8 cellular contexts compared by ENCODE assay signal in the genomic region with DNA sequence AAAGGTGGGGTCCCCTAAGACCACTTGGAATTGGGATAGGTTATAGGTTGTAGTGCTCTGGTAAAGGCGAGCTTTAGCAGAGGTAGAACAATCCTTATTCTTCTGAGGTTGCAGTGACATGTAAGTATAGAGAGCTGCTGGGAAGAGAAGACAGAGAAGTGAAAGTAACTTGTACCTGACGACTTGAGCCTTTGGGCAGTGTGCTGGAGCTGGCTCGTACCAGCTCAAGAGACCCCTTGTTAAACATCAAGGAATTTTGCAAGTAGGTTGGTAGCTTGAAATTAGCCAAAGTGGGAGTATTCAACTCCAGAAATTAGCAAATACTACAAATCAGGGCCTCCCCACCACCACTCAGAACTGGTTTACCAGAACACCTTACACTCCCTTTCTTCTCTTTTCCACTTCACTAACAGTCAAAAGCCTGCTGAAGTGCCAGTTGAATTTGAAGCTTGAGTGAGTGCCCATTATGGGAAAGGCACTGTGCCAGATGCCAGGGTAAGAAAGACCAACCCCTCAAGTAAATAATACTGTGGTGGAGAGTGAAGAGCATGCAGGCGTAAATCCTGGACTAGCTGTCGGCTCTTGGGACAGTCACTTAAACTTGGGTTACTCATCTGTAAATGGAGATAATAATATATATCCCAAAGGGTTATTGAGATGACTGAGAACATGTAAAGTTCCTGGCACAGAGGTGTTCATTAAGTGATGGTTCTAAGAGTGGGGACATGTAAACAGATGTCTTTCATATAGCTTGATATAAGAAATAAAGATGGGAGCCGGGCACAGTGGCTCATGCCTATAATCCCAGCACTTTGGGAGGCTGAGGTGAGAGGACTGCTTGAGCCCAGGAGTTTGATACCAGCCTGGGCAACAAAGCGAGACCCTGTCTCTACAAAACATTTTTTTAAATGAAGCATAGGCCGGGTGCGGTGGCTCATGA. TPM values are rescaled to one million over a fixed set of nuclear protein-coding genes. Genes with fewer than 3 reads are reported as not detected.
DNase-seq lines count a peak whose midpoint lies in the region; ATAC-seq and TF ChIP-seq lines count a peak whose summit lies in the region.

No MANE protein-coding gene starts in this region.

- intact Hi-C loops in IMR-90 (cut with micrococcal nuclease) = loop anchor here (5.0 kb wide), 1 partner anchor 39 kb away; no protein-coding TSS in a partner anchor

- peaks cover 11 to 22% of the 10 kb centered on the region in 2 experiments for H3K79me1 ChIP-seq in IMR-90 (ENCODE audit: low read depth in 1 of 2, low read length in 2 of 2)

- peak overlapping the region; percentile 81; the same call in 2 of the 3 replicates for H2BK15ac ChIP-seq in IMR-90 (ENCODE audit: low read depth, low read length)

- H3K27me3 ChIP-seq in ACC112 (ENCODE audit: insufficient read depth, low read length) (no peaks in the 10 kb centered on the region), IMR-90 (ENCODE audit: control insufficient read depth, insufficient read depth, low read length) (no peaks in the 10 kb centered on the region), kidney epithelial cell (ENCODE audit: control insufficient read depth, insufficient read depth, low read length) (no peaks in the 10 kb centered on the region)

- no peaks in the 10 kb centered on the region for H3K9me1 ChIP-seq in IMR-90 (ENCODE audit: insufficient read depth, low read length)

- no TSS peak for BruUV-seq in IMR-90 (replicated peaks; lab: Mats Ljungman, UMichigan)

- dilution Hi-C loops in IMR-90 (cut with HindIII; ENCODE audit: low sequenced_read_pairs, unreplicated experiment) = no loop called here

- no peak overlapping the region for H3K56ac ChIP-seq in IMR-90 (ENCODE audit: extremely low read depth, insufficient read depth, low read length)

- POLR2A ChIA-PET in IMR-90 (lab: Charles Lee; ENCODE audit: unreplicated experiment) = interaction anchor here (0.6 kb wide), 1 partner anchor 25 kb away, joined by 3 read pairs; no protein-coding TSS in a partner anchor

- peak overlapping the region; percentile 31 for H2BK5ac ChIP-seq in IMR-90 (ENCODE audit: low read depth, low read length, poor library complexity, severe bottlenecking)

- H4K20me1 ChIP-seq in IMR-90 (ENCODE audit: insufficient read depth, low read length) = no peaks in the 10 kb centered on the region

- peak; percentile 91 for ATAC-seq in GM18868 (IDR thresholded peaks at IDR 0.05; ENCODE audit: unreplicated experiment)
- ATAC-seq in IMR-90 (ENCODE audit: low read depth) = no peak
- ATAC-seq in GM19324 (IDR thresholded peaks at IDR 0.05; ENCODE audit: low FRiP score, unreplicated experiment) = no peak

- peak overlapping the region; percentile 77 for H3K4ac ChIP-seq in IMR-90 (ENCODE audit: low read depth, low read length)

- CTCF ChIA-PET in IMR-90 (lab: Yijun Ruan, JAX) = interaction anchor here (0.7 to 1.6 kb wide), 3 partner anchors 19 to 65 kb away, joined by 3 to 4 read pairs (median 4); partner anchors contain the start of gene TXNRD1

- H3K4me1 ChIP-seq in ACC112 (ENCODE audit: control insufficient read depth, insufficient read depth, low read length, unreplicated experiment) (peaks cover 31% of the 10 kb centered on the region), IMR-90 (ENCODE audit: control insufficient read depth, insufficient read depth, low read length) (peaks cover 6% of the 10 kb centered on the region)

- peak overlapping the region; percentile 79 for H3K18ac ChIP-seq in IMR-90 (ENCODE audit: low read depth, low read length)

- in situ Hi-C loops in IMR-90 (cut with MboI; ENCODE audit: low sequenced_read_pairs) = no loop called here

- peak overlapping the region; percentile 47; the same call in 1 of the 2 replicates for H3K14ac ChIP-seq in IMR-90 (replicated peaks; ENCODE audit: low read depth, low read length)

- peak overlapping the region; percentile 30 for H4K5ac ChIP-seq in IMR-90 (ENCODE audit: low read depth, low read length)

- peak overlapping the region; percentile 82 for H3K4me2 ChIP-seq in IMR-90 (ENCODE audit: low read depth, low read length)

- TF ChIP-seq RAD21 in IMR-90 (IDR thresholded peaks at IDR 0.05; ENCODE audit: low read length) = no peak

- WGBS in IMR-90 (ENCODE audit: extremely low coverage in 2 of 2, insufficient read length in 1 of 2), 2 experiments = 90% methylated on average over 2 of the region's 9 CpGs; no CpG with 5 or more reads in 1 of the 2 experiments

- peak overlapping the region; percentile 60 for H4K91ac ChIP-seq in IMR-90 (ENCODE audit: insufficient read depth, low read depth, low read length)

- H3K36me3 ChIP-seq in ACC112 (ENCODE audit: insufficient read depth, low read length) = no peaks in the 10 kb centered on the region
- peaks cover 6% of the 10 kb centered on the region; the same call in 1 of the 2 replicates for H3K36me3 ChIP-seq in IMR-90 (ENCODE audit: control insufficient read depth, insufficient read depth, low read length)
- H3K36me3 ChIP-seq in kidney epithelial cell (ENCODE audit: control insufficient read depth, insufficient read depth, low read length) = no peaks in the 10 kb centered on the region

- H3K27ac ChIP-seq in ACC112 (ENCODE audit: low read depth, low read length) (peak overlapping the region; percentile 68), IMR-90 (ENCODE audit: insufficient read depth, low read length) (no peak overlapping the region; the same call in 1 of the 2 replicates)

- TF ChIP-seq CTCF in IMR-90 (conservative IDR thresholded peaks at IDR 0.05; ENCODE audit: low read depth, low read length) = no peak
- no peak for TF ChIP-seq CTCF in kidney epithelial cell (IDR thresholded peaks at IDR 0.05; ENCODE audit: insufficient read depth, low read length, poor library complexity, severe bottlenecking)

- H3K4me3 ChIP-seq in ACC112 (ENCODE audit: low read depth, low read length) = no peak overlapping the region
- peak overlapping the region; percentile 10; the same call in 1 of the 2 replicates for H3K4me3 ChIP-seq in IMR-90 (ENCODE audit: insufficient read depth, low read depth, low read length)
- H3K4me3 ChIP-seq in kidney epithelial cell (ENCODE audit: low read depth, low read length) = peak overlapping the region; percentile 17

- peak overlapping the region; percentile 36; the same call in 1 of the 2 replicates for H3K23ac ChIP-seq in IMR-90 (ENCODE audit: low read depth, low read length)

- TF ChIP-seq POLR2A in IMR-90 (IDR thresholded peaks at IDR 0.05; ENCODE audit: low read depth, low read length) = no peak

- H3K9ac ChIP-seq in IMR-90 (ENCODE audit: low read depth, low read length) = no peak overlapping the region; the same call in 1 of the 2 replicates

- no peak for DNase-seq in IMR-90
- peak; percentile 12 for DNase-seq in RPMI8226
- no peak for DNase-seq in kidney epithelial cell (ENCODE audit: low read depth)
- DNase-seq in AML-193 (lab: John Stamatoyannopoulos, UW) = no peak
- no peak for DNase-seq in GM03348 (ENCODE audit: low spot score)

- no peak overlapping the region for H2AK9ac ChIP-seq in IMR-90 (replicated peaks; ENCODE audit: low read depth, low read length, poor library complexity)

- H2AFZ ChIP-seq in ACC112 (ENCODE audit: low read length, unreplicated experiment) = peak overlapping the region; percentile 4
- no peak overlapping the region for H2AFZ ChIP-seq in IMR-90 (replicated peaks; ENCODE audit: low read length, poor library complexity)

- H4K8ac ChIP-seq in IMR-90 (ENCODE audit: low read depth in 2 of 2, low read length in 2 of 2) = peak overlapping the region; percentile 14 to 59; a peak in 2 of 4 replicates

- peak overlapping the region; percentile 66 for H2BK20ac ChIP-seq in IMR-90 (ENCODE audit: low read depth, low read length)

- H2BK120ac ChIP-seq in IMR-90 (ENCODE audit: low read depth, low read length) = peak overlapping the region; percentile 84

- H3K9me3 ChIP-seq in IMR-90 (ENCODE audit: control insufficient read depth, insufficient read depth, low read length) = no peaks in the 10 kb centered on the region; the same call in 1 of the 2 replicates

- peak overlapping the region; percentile 65 for H2AK5ac ChIP-seq in IMR-90 (ENCODE audit: low read depth, low read length)

- no peaks in the 10 kb centered on the region for H3K79me2 ChIP-seq in ACC112 (ENCODE audit: control insufficient read depth, insufficient read depth, low read length, unreplicated experiment)

TF ChIP-seq in IMR-90, 13 proteins besides CTCF, POLR2A, EP300 and RAD21 (continues in another document):
- no peak for TF ChIP-seq CEBPB (IDR thresholded peaks at IDR 0.05; ENCODE audit: low read depth, low read length)
- TF ChIP-seq FOS (IDR thresholded peaks at IDR 0.05; ENCODE audit: low read depth, low read length) = no peak
- TF ChIP-seq MXI1 (IDR thresholded peaks at IDR 0.05; ENCODE audit: borderline replicate concordance, low read depth, low read length) = no peak
- no peak for TF ChIP-seq RFX5 (IDR thresholded peaks at IDR 0.05; ENCODE audit: low read depth, low read length)
- TF ChIP-seq NFE2L2 (IDR thresholded peaks at IDR 0.05; ENCODE audit: low read depth, low read length) = no peak
- TF ChIP-seq USF2 (IDR thresholded peaks at IDR 0.05; ENCODE audit: low read depth, low read length) = no peak
- no peak for TF ChIP-seq BHLHE40 (IDR thresholded peaks at IDR 0.05; ENCODE audit: low read depth, low read length)
- no peak for TF ChIP-seq MAFK (IDR thresholded peaks at IDR 0.05; ENCODE audit: low read depth, low read length)
- TF ChIP-seq RCOR1 (IDR thresholded peaks at IDR 0.05; ENCODE audit: insufficient replicate concordance, low read length) = no peak
- TF ChIP-seq MAZ (IDR thresholded peaks at IDR 0.05; ENCODE audit: borderline replicate concordance, low read depth, low read length) = no peak

RNA-seq across cellular contexts. Expression of gene EID3, which starts 27.1 kb away (rescaled TPM):
- total RNA-seq in IMR-90 (2012; rRNA removed) = 4.1 and 6.9 TPM in 2 replicates
- polyA plus RNA-seq in IMR-90 (2012; rRNA removed) = 2.0 and 2.2 TPM in 2 replicates
- polyA plus RNA-seq in IMR-90 (2012; cell fraction: cytosol; rRNA removed) = 0.48 and 0.92 TPM in 2 replicates
- polyA plus RNA-seq in IMR-90 (2012; cell fraction: nucleus; rRNA removed; ENCODE audit: low replicate concordance) = 5.9 and 6.1 TPM in 2 replicates
- 1.5 and 2.9 TPM in 2 replicates for total RNA-seq in kidney epithelial cell
